Comparison of ENCODE assay signal across 8 cellular contexts in genomic region chr19:55549500-55550320, GRCh38. TPM values are rescaled to one million over a fixed set of nuclear protein-coding genes. Genes with fewer than 3 reads are reported as not detected.
DNase-seq lines count a peak whose midpoint lies in the region; ATAC-seq, FAIRE-seq and TF ChIP-seq lines count a peak whose summit lies in the region.

No MANE protein-coding gene starts in this region.

- intact Hi-C loops in OCI-LY7 (cut with micrococcal nuclease; ENCODE audit: unreplicated experiment), result no loop called here

- no peaks in the 10 kb centered on the region for H3K27me3 ChIP-seq in fibroblast of lung (ENCODE audit: control insufficient read depth, insufficient read depth, low read length)
- H3K27me3 ChIP-seq in tibial nerve, result peaks cover 0 to 44% of the 10 kb centered on the region in 2 donors

- H4K20me1 ChIP-seq in OCI-LY7 (ENCODE audit: insufficient read depth, low read length) (no peaks in the 10 kb centered on the region), fibroblast of lung (ENCODE audit: control insufficient read depth, extremely low read depth, insufficient read depth, low read length) (no peaks in the 10 kb centered on the region)

- no peak for ATAC-seq in HG02840 (IDR thresholded peaks at IDR 0.05; ENCODE audit: low FRiP score, unreplicated experiment)

- POLR2A ChIA-PET in OCI-LY7 (lab: Charles Lee), result no interaction called here

- TF ChIP-seq CTCF in OCI-LY7 (conservative IDR thresholded peaks at IDR 0.05; ENCODE audit: low read length) (no peak), fibroblast of lung (conservative IDR thresholded peaks at IDR 0.05 in 1 of 2, IDR thresholded peaks at IDR 0.05 in 1 of 2; ENCODE audit: low read depth in 1 of 2, low read length in 2 of 2) (no peak), tibial nerve (IDR thresholded peaks at IDR 0.05) (no peak)

- TF ChIP-seq POLR2A in GM12891 (IDR thresholded peaks at IDR 0.05; ENCODE audit: low read depth, low read length), result no peak
- TF ChIP-seq POLR2A in tibial nerve (IDR thresholded peaks at IDR 0.05), result no peak

- H3K27ac ChIP-seq in OCI-LY7 (ENCODE audit: low read depth, low read length, poor library complexity, severe bottlenecking) (no peak overlapping the region), fibroblast of lung (ENCODE audit: insufficient read depth, low read length) (peak overlapping the region; percentile 94), tibial nerve (peak overlapping the region in 1 of 4 donors; percentile 42)

- DNase-seq in GM03348 (ENCODE audit: low spot score), result peak; percentile 80
- DNase-seq in OCI-LY7 (ENCODE audit: low spot score), result peak; percentile 34
- DNase-seq in fibroblast of lung (ENCODE audit: low read depth in 2 of 2), result peak; percentile 90 to 92
- peak; percentile 89 for DNase-seq in renal cortical epithelial cell (ENCODE audit: low read depth)
- no peak for DNase-seq in GM12891 (ENCODE audit: insufficient read length, low spot score)
- no peak for DNase-seq in GOT3 (lab: John Stamatoyannopoulos, UW)
- no peak for DNase-seq in tibial nerve (ENCODE audit: low spot score in 2 of 2)

- 16 to 25% methylated on average over 28 to 36 of the region's 36 CpGs for WGBS in tibial nerve, 2 donors

- CTCF ChIA-PET in OCI-LY7 (lab: Charles Lee; ENCODE audit: unreplicated experiment), result no interaction called here

- H3K4me2 ChIP-seq in OCI-LY7 (ENCODE audit: low read length) (peak overlapping the region; percentile 49; the same call in 1 of the 2 replicates), fibroblast of lung (ENCODE audit: extremely low read depth, insufficient read depth, low read length) (peak overlapping the region; percentile 92)

- peak overlapping the region; percentile 55 for H2AFZ ChIP-seq in OCI-LY7 (ENCODE audit: low read length)
- H2AFZ ChIP-seq in fibroblast of lung (ENCODE audit: low read length), result peak overlapping the region; percentile 95

- H3K4me1 ChIP-seq in OCI-LY7 (ENCODE audit: insufficient read depth, low read length, poor library complexity, severe bottlenecking) (peaks cover 8% of the 10 kb centered on the region), fibroblast of lung (ENCODE audit: control insufficient read depth, extremely low read depth, insufficient read depth, low read length) (peaks cover 39% of the 10 kb centered on the region), tibial nerve (peaks cover 0 to 32% (median 4%) of the 10 kb centered on the region in 4 donors)

- TF ChIP-seq EP300 in tibial nerve (IDR thresholded peaks at IDR 0.05), result peak in 1 of 2 donors; percentile 14

- no peaks in the 10 kb centered on the region for H3K79me2 ChIP-seq in OCI-LY7 (ENCODE audit: insufficient read depth, low read depth, low read length)
- no peaks in the 10 kb centered on the region for H3K79me2 ChIP-seq in fibroblast of lung (ENCODE audit: control insufficient read depth, insufficient read depth, low read length)

- no peaks in the 10 kb centered on the region for H3K9me3 ChIP-seq in OCI-LY7 (ENCODE audit: low read length)
- H3K9me3 ChIP-seq in fibroblast of lung (ENCODE audit: control insufficient read depth, insufficient read depth, low read depth, low read length), result no peaks in the 10 kb centered on the region
- H3K9me3 ChIP-seq in tibial nerve, result no peaks in the 10 kb centered on the region

- H3K4me3 ChIP-seq in OCI-LY7 (ENCODE audit: low read depth, low read length, poor library complexity, severe bottlenecking) (peak overlapping the region; percentile 2), fibroblast of lung (replicated peaks in 1 of 4; ENCODE audit: control extremely low read depth in 1 of 4, insufficient read depth in 1 of 4, low read depth in 3 of 4, low read length in 4 of 4) (peak overlapping the region in 2 of 4 experiments; percentile 17 to 21), tibial nerve (peak overlapping the region in 1 of 4 donors; percentile 10)

- H3K9ac ChIP-seq in fibroblast of lung (ENCODE audit: insufficient read depth, low read length), result peak overlapping the region; percentile 66

- H3K36me3 ChIP-seq in OCI-LY7 (ENCODE audit: insufficient read depth, low read length), result no peaks in the 10 kb centered on the region
- no peaks in the 10 kb centered on the region for H3K36me3 ChIP-seq in fibroblast of lung (ENCODE audit: control insufficient read depth, insufficient read depth, low read length)
- H3K36me3 ChIP-seq in tibial nerve, result no peaks in the 10 kb centered on the region

- no peaks in the 10 kb centered on the region for H3K9me2 ChIP-seq in OCI-LY7 (ENCODE audit: insufficient read depth, low read length)

- no TSS peak for BruUV-seq in OCI-LY7 (replicated peaks; lab: Mats Ljungman, UMichigan)

- FAIRE-seq in GM12891 (lab: Jason Lieb, UNC), result no peak

TF ChIP-seq in GM12891, 5 proteins besides CTCF, POLR2A, EP300 and RAD21:
- TF ChIP-seq POU2F2 (IDR thresholded peaks at IDR 0.05; ENCODE audit: low read depth, low read length), result no peak
- no peak for TF ChIP-seq POLR2AphosphoS5 (IDR thresholded peaks at IDR 0.05; ENCODE audit: low read depth, low read length)
- no peak for TF ChIP-seq PAX5 (IDR thresholded peaks at IDR 0.05; ENCODE audit: insufficient read depth, low read length, severe bottlenecking)
- TF ChIP-seq SPI1 (IDR thresholded peaks at IDR 0.05; ENCODE audit: low read depth, low read length), result no peak
- TF ChIP-seq TAF1 (IDR thresholded peaks at IDR 0.05; ENCODE audit: low read depth, low read length), result no peak

RNA-seq across cellular contexts. Expression of gene SBK3, which starts 4.4 kb away (rescaled TPM):
- total RNA-seq in OCI-LY7 (2014; rRNA removed; shearing (Covaris generic)), result not detected in 2 replicates
- total RNA-seq in OCI-LY7 (2022) (0.34 and 0.68 TPM in 2 replicates), fibroblast of lung (0.26 and 0.66 TPM in 2 replicates), renal cortical epithelial cell (not detected in 2 replicates), tibial nerve (under 1 TPM in 1 of 4 donors, not detected in 3; 0.59 TPM)
- polyA plus RNA-seq in fibroblast of lung, result not detected in 2 replicates
- polyA plus RNA-seq in fibroblast of lung (2012), result 0.16 TPM in 1 of 2 replicates, not detected in the other
- polyA minus RNA-seq in fibroblast of lung (ENCODE audit: low replicate concordance), result not detected in 2 replicates
- not detected for polyA plus RNA-seq in GM12891 (2012; ENCODE audit: low read depth, missing spikeins)

RNA-seq across cellular contexts. Expression of gene SBK2, which starts 12.8 kb away (rescaled TPM):
- not detected in 2 replicates for total RNA-seq in OCI-LY7 (2014; rRNA removed; shearing (Covaris generic))
- total RNA-seq in OCI-LY7 (2022), result not detected in 2 replicates
- not detected in 2 replicates for total RNA-seq in fibroblast of lung
- polyA plus RNA-seq in fibroblast of lung, result not detected in 2 replicates
- polyA plus RNA-seq in fibroblast of lung (2012), result not detected in 2 replicates
- not detected in 2 replicates for polyA minus RNA-seq in fibroblast of lung (ENCODE audit: low replicate concordance)
- 2.1 TPM in 1 of 2 replicates, not detected in the other for total RNA-seq in renal cortical epithelial cell
- polyA plus RNA-seq in GM12891 (2012; ENCODE audit: low read depth, missing spikeins), result not detected
- total RNA-seq in tibial nerve, result not detected

RNA-seq across cellular contexts. Expression of gene ZNF579, which starts 30.9 kb away (rescaled TPM):
- 4.1 and 6.1 TPM in 2 replicates for total RNA-seq in OCI-LY7 (2014; rRNA removed; shearing (Covaris generic))
- 11.1 and 11.6 TPM in 2 replicates for total RNA-seq in OCI-LY7 (2022)
- 3.3 and 5.4 TPM in 2 replicates for total RNA-seq in fibroblast of lung
- polyA plus RNA-seq in fibroblast of lung, result 4.2 and 5.0 TPM in 2 replicates
- polyA plus RNA-seq in fibroblast of lung (2012), result 7.6 and 8.4 TPM in 2 replicates
- 19.2 and 29.3 TPM in 2 replicates for polyA minus RNA-seq in fibroblast of lung (ENCODE audit: low replicate concordance)
- 3.1 and 12.4 TPM in 2 replicates for total RNA-seq in renal cortical epithelial cell
- 4.4 TPM for polyA plus RNA-seq in GM12891 (2012; ENCODE audit: low read depth, missing spikeins)
- 1 to 10 TPM; 2.0 to 5.3 (median 4.2) TPM for total RNA-seq in tibial nerve

RNA-seq across cellular contexts. Expression of gene FIZ1, which starts 49.6 kb away (rescaled TPM):
- total RNA-seq in OCI-LY7 (2014; rRNA removed; shearing (Covaris generic)), result 6.0 and 6.8 TPM in 2 replicates
- total RNA-seq in OCI-LY7 (2022) (17.1 and 18.0 TPM in 2 replicates), fibroblast of lung (2.3 TPM in 2 replicates), renal cortical epithelial cell (4.2 and 7.4 TPM in 2 replicates), tibial nerve (10 to 100 TPM in 1 of 4 donors, 1 to 10 TPM in 3; 4.8 to 11.7 (median 7.9) TPM)
- polyA plus RNA-seq in fibroblast of lung, result 1.8 and 2.7 TPM in 2 replicates
- 5.8 and 7.3 TPM in 2 replicates for polyA plus RNA-seq in fibroblast of lung (2012)
- 4.6 and 12.7 TPM in 2 replicates for polyA minus RNA-seq in fibroblast of lung (ENCODE audit: low replicate concordance)
- 6.5 TPM for polyA plus RNA-seq in GM12891 (2012; ENCODE audit: low read depth, missing spikeins)

RNA-seq across cellular contexts. Expression of gene ZNF524, which starts 50.4 kb away (rescaled TPM):
- total RNA-seq in OCI-LY7 (2014; rRNA removed; shearing (Covaris generic)), result 14.5 and 21.6 TPM in 2 replicates
- total RNA-seq in OCI-LY7 (2022), result 9.2 and 12.3 TPM in 2 replicates
- total RNA-seq in fibroblast of lung, result 13.4 and 16.8 TPM in 2 replicates
- polyA plus RNA-seq in fibroblast of lung, result 2.4 and 2.6 TPM in 2 replicates
- polyA plus RNA-seq in fibroblast of lung (2012), result 7.4 and 8.6 TPM in 2 replicates
- polyA minus RNA-seq in fibroblast of lung (ENCODE audit: low replicate concordance), result 0.96 and 1.8 TPM in 2 replicates
- 8.3 and 9.3 TPM in 2 replicates for total RNA-seq in renal cortical epithelial cell
- polyA plus RNA-seq in GM12891 (2012; ENCODE audit: low read depth, missing spikeins), result 8.1 TPM
- total RNA-seq in tibial nerve, result 10 to 100 TPM; 23.1 to 35.0 (median 27.0) TPM

Comparison
In these comparisons a context has a peak if more than half of its experiments do, and no peak if none do; other contexts are left out.
1. DNase-seq: peak in GM03348 (single experiment), OCI-LY7 (single experiment), fibroblast of lung (2 of 2) and renal cortical epithelial cell (single experiment); none in GM12891 (single experiment), GOT3 (single experiment) and tibial nerve (0 of 2).